ENCODE assay signal across 8 cellular contexts in the genomic region with DNA sequence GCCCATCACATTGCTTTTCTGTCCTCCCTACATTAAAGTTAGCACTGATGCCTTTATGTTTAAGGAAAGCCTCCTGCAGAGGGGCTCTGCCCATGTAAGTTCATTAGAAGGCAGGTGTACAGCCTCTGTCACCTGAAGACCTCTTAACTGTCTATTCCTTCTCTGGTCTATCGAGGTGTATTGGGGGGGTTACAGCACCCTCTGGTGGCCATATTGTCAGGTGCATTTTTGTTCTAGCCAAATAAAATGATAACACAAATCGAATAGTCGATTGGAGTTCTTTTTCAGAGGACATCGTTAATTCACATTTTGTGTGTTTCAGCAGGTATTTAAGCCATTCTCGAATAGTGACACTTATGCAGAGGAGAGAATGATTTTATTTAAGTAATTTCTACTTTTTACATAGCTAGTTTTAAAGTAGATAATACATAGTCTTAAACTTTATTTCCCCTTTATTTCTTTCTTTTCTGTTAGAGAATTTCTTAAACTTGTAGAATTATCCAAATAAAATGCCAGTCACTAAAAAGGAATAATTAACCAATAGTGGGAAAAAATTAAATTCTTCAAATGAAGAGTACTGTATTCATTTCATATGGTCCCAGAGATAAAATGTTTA.
DNase-seq lines count a peak whose midpoint lies in the region; ATAC-seq, FAIRE-seq and TF ChIP-seq lines count a peak whose summit lies in the region.

No MANE protein-coding gene starts in this region.

- in situ Hi-C loops in HAP-1 (cut with MboI; ENCODE audit: low sequenced_read_pairs): loop anchor here (25.0 kb wide), 2 partner anchors 294 to 306 kb away; no protein-coding TSS in a partner anchor

- FAIRE-seq in urothelium cell line (lab: Jason Lieb, UNC): no peak

- H3K4me3 ChIP-seq in HAP-1 (no peak overlapping the region), epithelial cell of proximal tubule (ENCODE audit: low read depth, low read length) (no peak overlapping the region)

- DNase-seq in HAP-1 (ENCODE audit: low spot score in 2 of 2) (peak; percentile 53 to 78), NCI-H69 (lab: John Stamatoyannopoulos, UW) (peak; percentile 89), epithelial cell of proximal tubule (ENCODE audit: low read depth) (no peak), omental fat pad (ENCODE audit: low spot score) (peak; percentile 66), urothelium cell line (ENCODE audit: low spot score) (peak; percentile 36)
- DNase-seq in activated CD8-positive, alpha-beta memory T cell treated with anti-CD3 and anti-CD28 coated beads for 4 hours (ENCODE audit: low read depth in 2 of 2): peak; percentile 18 to 31

- peak overlapping the region; percentile 71 for H3K27ac ChIP-seq in C4-2B

- H3K36me3 ChIP-seq in HAP-1 (replicated peaks): no peaks in the 10 kb centered on the region

- no peaks in the 10 kb centered on the region for H3K4me1 ChIP-seq in HAP-1

- ATAC-seq in omental fat pad (ENCODE audit: low FRiP score): no peak
- ATAC-seq in GM18873 (IDR thresholded peaks at IDR 0.05; ENCODE audit: low FRiP score, unreplicated experiment): no peak

- H3K9me3 ChIP-seq in HAP-1: no peaks in the 10 kb centered on the region

- H3K27me3 ChIP-seq in HAP-1 (ENCODE audit: low read depth): no peaks in the 10 kb centered on the region

- peak; percentile 92 for TF ChIP-seq CTCF in C4-2B (conservative IDR thresholded peaks at IDR 0.05)
- peak; percentile 92 for TF ChIP-seq CTCF in epithelial cell of proximal tubule (conservative IDR thresholded peaks at IDR 0.05; ENCODE audit: low read depth, low read length)
- TF ChIP-seq CTCF in omental fat pad (IDR thresholded peaks at IDR 0.05): peak in 1 of 3 donors; percentile 2
